Comparison of ENCODE assay signal across 12 cellular contexts in genomic region chr6:116265081-116265829, GRCh38. TPM values are rescaled to one million over a fixed set of nuclear protein-coding genes. Genes with fewer than 3 reads are reported as not detected.
DNase-seq lines count a peak whose midpoint lies in the region; ATAC-seq and TF ChIP-seq lines count a peak whose summit lies in the region.
"Had no signal": no experiment of that assay in that cellular context is flagged by ENCODE, and none has a peak within 500 bp of the region (broad histone marks: within the 10 kb centered on the region; RNA-seq: fewer than 3 reads in every experiment).

No MANE protein-coding gene starts in this region.

- CTCF ChIA-PET in activated CD8-positive, alpha-beta T cell treated with anti-CD3 and anti-CD28 coated beads for 36 hours (lab: Charles Lee): interaction anchor here (1.4 kb wide), 1 partner anchor 22 kb away, joined by 4 read pairs; no protein-coding TSS in a partner anchor

- peak; percentile 54 for ATAC-seq in activated CD8-positive, alpha-beta T cell treated with anti-CD3 and anti-CD28 coated beads for 36 hours
- ATAC-seq in GM21360 (IDR thresholded peaks at IDR 0.05; ENCODE audit: unreplicated experiment): no peak
- ATAC-seq in HG03439 (IDR thresholded peaks at IDR 0.05; ENCODE audit: unreplicated experiment): no peak
- no peak for ATAC-seq in HG02938 (IDR thresholded peaks at IDR 0.05; ENCODE audit: unreplicated experiment)

- POLR2A ChIA-PET in activated CD8-positive, alpha-beta T cell treated with anti-CD3 and anti-CD28 coated beads for 36 hours (lab: Charles Lee): interaction anchor here (0.7 to 1.4 kb wide), 3 partner anchors 9 to 15 kb away, joined by 3 to 4 read pairs (median 3); partner anchors contain the start of gene TSPYL1

- intact Hi-C loops in activated CD8-positive, alpha-beta T cell treated with anti-CD3 and anti-CD28 coated beads for 36 hours (cut with micrococcal nuclease): no loop called here

- no peak for TF ChIP-seq CTCF in activated CD8-positive, alpha-beta T cell treated with anti-CD3 and anti-CD28 coated beads for 36 hours (IDR thresholded peaks at IDR 0.05)

- H3K36me3 Mint-ChIP-seq in activated CD8-positive, alpha-beta T cell treated with anti-CD3 and anti-CD28 coated beads for 36 hours (ENCODE audit: low read depth): peaks cover 46% of the 10 kb centered on the region

- H3K27ac Mint-ChIP-seq in activated CD8-positive, alpha-beta T cell treated with anti-CD3 and anti-CD28 coated beads for 36 hours: no peak overlapping the region
- H3K27ac Mint-ChIP-seq: dendritic cell treated with granulocyte-macrophage colony-stimulating factor and Interleukin-4, amounts not matched to agents 40 ng/mL and 50 ng/mL, for 4 days had no signal

- peaks cover 14% of the 10 kb centered on the region for H3K9me3 Mint-ChIP-seq in activated CD8-positive, alpha-beta T cell treated with anti-CD3 and anti-CD28 coated beads for 36 hours

- H3K27me3 Mint-ChIP-seq in activated CD8-positive, alpha-beta T cell treated with anti-CD3 and anti-CD28 coated beads for 36 hours: no peaks in the 10 kb centered on the region
- H3K27me3 Mint-ChIP-seq: dendritic cell treated with granulocyte-macrophage colony-stimulating factor and Interleukin-4, amounts not matched to agents 40 ng/mL and 50 ng/mL, for 4 days had no signal

- peaks cover 40% of the 10 kb centered on the region for H3K4me1 Mint-ChIP-seq in activated CD8-positive, alpha-beta T cell treated with anti-CD3 and anti-CD28 coated beads for 36 hours (ENCODE audit: low read depth)

- peak; percentile 36 for DNase-seq in NCI-H748 (lab: John Stamatoyannopoulos, UW; ENCODE audit: unreplicated experiment)
- DNase-seq in NCI-H748 treated with DMSO at 0.1 percent for 48 hours (lab: John Stamatoyannopoulos, UW): no peak
- peak; percentile 41 for DNase-seq in Jurkat, Clone E6-1 (ENCODE audit: low read depth, low spot score)
- DNase-seq in activated CD8-positive, alpha-beta T cell treated with anti-CD3 and anti-CD28 coated beads for 36 hours: no peak
- DNase-seq in myocyte (ENCODE audit: low read depth): peak; percentile 89
- DNase-seq: GF-D8, mesenchymal stem cell, NCI-H1436 had no signal

- no peak overlapping the region for H3K4me3 ChIP-seq in Jurkat, Clone E6-1 (ENCODE audit: low read length)

- H3K4me3 Mint-ChIP-seq in activated CD8-positive, alpha-beta T cell treated with anti-CD3 and anti-CD28 coated beads for 36 hours: no peak overlapping the region
- H3K4me3 Mint-ChIP-seq: dendritic cell treated with granulocyte-macrophage colony-stimulating factor and Interleukin-4, amounts not matched to agents 40 ng/mL and 50 ng/mL, for 4 days had no signal

RNA-seq across cellular contexts. Expression of gene TSPYL4, which starts 11.4 kb away (rescaled TPM):
- polyA plus RNA-seq in Jurkat, Clone E6-1 (2012; ENCODE audit: insufficient read depth, insufficient read length): 16.5 TPM
- 10 to 100 TPM; 11.8 to 12.2 TPM for total RNA-seq in activated CD8-positive, alpha-beta T cell treated with anti-CD3 and anti-CD28 coated beads for 36 hours
- total RNA-seq in myocyte: 30.4 and 34.9 TPM in 2 replicates
- 29.8 TPM for polyA plus RNA-seq in myocyte (2012)

RNA-seq across cellular contexts. Expression of gene TSPYL1, which starts 14.5 kb away (rescaled TPM):
- 20.6 TPM for polyA plus RNA-seq in Jurkat, Clone E6-1 (2012; ENCODE audit: insufficient read depth, insufficient read length)
- 10 to 100 TPM; 38.5 to 38.6 TPM for total RNA-seq in activated CD8-positive, alpha-beta T cell treated with anti-CD3 and anti-CD28 coated beads for 36 hours
- total RNA-seq in myocyte: 67.1 and 90.6 TPM in 2 replicates
- polyA plus RNA-seq in myocyte (2012): 59.2 TPM

Comparison
In these comparisons a context has a peak if more than half of its experiments do, and no peak if none do; other contexts are left out.
1. DNase-seq: peak in NCI-H748 (single experiment), Jurkat, Clone E6-1 (single experiment) and myocyte (single experiment); none in NCI-H748 treated with DMSO at 0.1 percent for 48 hours (single experiment) and activated CD8-positive, alpha-beta T cell treated with anti-CD3 and anti-CD28 coated beads for 36 hours (single experiment).